1 cellular context compared by ENCODE assay signal in genomic region chr1:109034382-109034781, GRCh38.
TF ChIP-seq lines count a peak whose summit lies in the region.

No MANE protein-coding gene starts in this region.

TF ChIP-seq in K562, 482 proteins besides CTCF, POLR2A, EP300 and RAD21:
- TF ChIP-seq BRF2 (IDR thresholded peaks at IDR 0.05; ENCODE audit: borderline replicate concordance, insufficient read depth, insufficient read length) (no peak), IFI16 (CRISPR knock-in tag; IDR thresholded peaks at IDR 0.05) (no peak), NR2F6 (CRISPR knock-in tag; IDR thresholded peaks at IDR 0.05) (no peak), ZNF384 (IDR thresholded peaks at IDR 0.05; ENCODE audit: low read depth, low read length) (no peak), GTF2A2 (tag; IDR thresholded peaks at IDR 0.05) (no peak), PPARD (CRISPR knock-in tag; IDR thresholded peaks at IDR 0.05) (no peak)
